Comparison of ENCODE assay signal across 6 cellular contexts in the genomic region with DNA sequence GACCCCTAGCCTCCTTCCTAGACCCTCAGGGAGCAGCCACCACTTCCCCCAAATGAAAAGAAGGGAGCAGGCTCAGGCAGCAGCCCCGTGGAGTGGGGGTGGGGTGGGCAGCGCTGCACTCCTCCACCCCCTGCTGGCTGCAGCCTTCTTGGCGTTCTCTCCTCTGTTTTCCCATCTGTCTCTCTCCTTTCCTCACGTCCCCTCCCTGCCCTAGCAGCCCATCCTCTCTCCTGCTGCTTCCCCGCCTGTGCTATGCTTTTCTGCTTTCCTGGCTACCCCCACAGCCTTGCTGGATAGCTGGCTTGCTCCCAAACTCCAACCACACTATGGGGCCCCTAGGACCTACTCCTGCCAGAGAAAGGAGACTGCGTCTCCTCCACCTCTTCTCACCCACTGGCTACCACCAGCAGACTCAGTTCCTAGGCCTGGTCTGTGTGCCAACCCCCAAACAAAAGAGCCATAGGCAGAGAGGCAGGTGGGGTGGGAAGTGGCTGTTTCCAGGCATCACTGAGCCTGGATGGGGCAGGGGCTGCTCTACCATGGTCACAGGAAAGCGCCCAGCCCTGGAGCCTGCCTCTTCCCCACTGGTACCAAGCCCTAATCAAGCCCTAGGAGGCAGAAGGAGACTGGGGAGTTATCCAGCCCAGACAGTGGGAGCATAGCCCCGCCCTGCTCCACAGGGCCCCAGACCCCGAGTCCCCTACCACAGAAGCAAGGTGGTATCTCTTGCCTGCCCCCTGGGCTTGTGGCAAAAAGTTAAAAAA. TPM values are rescaled to one million over a fixed set of nuclear protein-coding genes. Genes with fewer than 3 reads are reported as not detected.
DNase-seq lines count a peak whose midpoint lies in the region; ATAC-seq, FAIRE-seq and TF ChIP-seq lines count a peak whose summit lies in the region.

No MANE protein-coding gene starts in this region.

- H3K9ac ChIP-seq in HepG2 (ENCODE audit: insufficient read depth, low read depth, low read length), result no peak overlapping the region

- ATAC-seq in HepG2, result peak; percentile 65
- no peak for ATAC-seq in right lobe of liver
- ATAC-seq in HG02973 (IDR thresholded peaks at IDR 0.05; ENCODE audit: unreplicated experiment), result no peak

- peaks cover 41% of the 10 kb centered on the region for H3K4me1 ChIP-seq in HepG2 (ENCODE audit: insufficient read depth, low read length)
- peaks cover 0 to 18% (median 2%) of the 10 kb centered on the region in 4 donors for H3K4me1 ChIP-seq in right lobe of liver
- H3K4me1 ChIP-seq in uterus, result no peaks in the 10 kb centered on the region

- TF ChIP-seq CTCF in HepG2 (CRISPR knock-in tag; IDR thresholded peaks at IDR 0.05) (peak; percentile 58), right lobe of liver (IDR thresholded peaks at IDR 0.05) (peak in 2 of 4 donors; percentile 10), uterus (IDR thresholded peaks at IDR 0.05) (peak; percentile 13 to 30 (median 16))

- H3K27ac ChIP-seq in HepG2 (ENCODE audit: extremely low read length, insufficient read depth, low read length) (no peak overlapping the region), right lobe of liver (peak overlapping the region in 1 of 3 donors; percentile 60), uterus (no peak overlapping the region)

- peaks cover 0 to 29% of the 10 kb centered on the region in 2 experiments; a peak in 4 of 5 replicates for H3K27me3 ChIP-seq in HepG2 (ENCODE audit: control insufficient read depth in 1 of 2, insufficient read depth in 2 of 2, low read length in 2 of 2)
- H3K27me3 ChIP-seq in right lobe of liver, result no peaks in the 10 kb centered on the region
- H3K27me3 ChIP-seq in uterus, result no peaks in the 10 kb centered on the region

- in situ Hi-C loops in HepG2 (cut with HindIII; ENCODE audit: extremely low pct_ligation_motif_present, low pct_unique_long_range_greater_than_20kb), result no loop called here

- peak overlapping the region; percentile 29; the same call in 1 of the 2 replicates for H3K4me2 ChIP-seq in HepG2 (ENCODE audit: low read depth, low read length)

- FAIRE-seq in HepG2 (lab: Jason Lieb, UNC), result peak; percentile 4

- intact Hi-C loops in HepG2 (cut with micrococcal nuclease; ENCODE audit: unreplicated experiment), result no loop called here
- intact Hi-C loops in right lobe of liver (cut with DNase I), result no loop called here
- intact Hi-C loops in uterus (cut with DNase I; ENCODE audit: low total_unique reads), result no loop called here

- no peaks in the 10 kb centered on the region for H3K36me3 ChIP-seq in HepG2 (replicated peaks in 1 of 2; ENCODE audit: control insufficient read depth in 1 of 2, insufficient read depth in 2 of 2, low read length in 2 of 2)
- H3K36me3 ChIP-seq in right lobe of liver, result no peaks in the 10 kb centered on the region
- H3K36me3 ChIP-seq in uterus, result no peaks in the 10 kb centered on the region

- no peak for DNase-seq in HepG2 (ENCODE audit: low spot score)
- DNase-seq in right lobe of liver, result no peak
- DNase-seq in cerebellar nuclear complex (lab: John Stamatoyannopoulos, UW), result peak; percentile 66 to 85
- no peak for DNase-seq in uterus
- DNase-seq in NCI-H128 (lab: John Stamatoyannopoulos, UW; ENCODE audit: unreplicated experiment), result no peak

- H2AFZ ChIP-seq in HepG2 (ENCODE audit: low read length), result no peak overlapping the region

- H3K9me3 ChIP-seq in HepG2 (ENCODE audit: low read length) (no peaks in the 10 kb centered on the region), right lobe of liver (no peaks in the 10 kb centered on the region), uterus (no peaks in the 10 kb centered on the region)

- POLR2A ChIA-PET in HepG2 (lab: Yijun Ruan, JAX), result interaction anchor here (1.0 kb wide), 1 partner anchor 14 kb away, joined by 3 read pairs; the partner anchor contains the start of gene CCDC9B

- H3K79me2 ChIP-seq in HepG2 (ENCODE audit: insufficient read depth, low read length), result no peaks in the 10 kb centered on the region

- TF ChIP-seq EP300 in HepG2 (IDR thresholded peaks at IDR 0.05; ENCODE audit: low read depth in 2 of 2, low read length in 2 of 2) (no peak), HepG2 (CRISPR knock-in tag; IDR thresholded peaks at IDR 0.05; ENCODE audit: borderline replicate concordance) (no peak)

- no TSS peak for BruUV-seq in HepG2 (replicated peaks; lab: Mats Ljungman, UMichigan)

- H4K20me1 ChIP-seq in HepG2 (ENCODE audit: insufficient read depth, low read length), result no peaks in the 10 kb centered on the region

- no peak for TF ChIP-seq POLR2A in HepG2 (IDR thresholded peaks at IDR 0.05; ENCODE audit: insufficient read depth in 1 of 2, low read depth in 2 of 2, low read length in 2 of 2)
- TF ChIP-seq POLR2A in right lobe of liver (IDR thresholded peaks at IDR 0.05), result no peak
- TF ChIP-seq POLR2A in uterus (IDR thresholded peaks at IDR 0.05), result no peak

- CTCF ChIA-PET in HepG2 (lab: Yijun Ruan, JAX; ENCODE audit: low intra/inter-chr PET ratio, low total read pairs), result interaction anchor here (1.4 to 2.0 kb wide), 2 partner anchors 10 to 13 kb away, joined by 3 to 7 read pairs; partner anchors contain the start of gene CCDC9B

- 21% methylated on average over 8 of the region's 9 CpGs for WGBS in HepG2 (ENCODE audit: low lambda C conversion rate)
- 44% methylated on average over 6 of the region's 9 CpGs for WGBS in right lobe of liver (ENCODE audit: insufficient coverage, low coverage, low lambda C conversion rate, missing lambda C conversion rate)

- TF ChIP-seq RAD21 in HepG2 (CRISPR knock-in tag; IDR thresholded peaks at IDR 0.05), result 0 out of 2 replicates have a peak, but pooled peaks have one; percentile 31

- no peak overlapping the region for H3K4me3 ChIP-seq in HepG2 (replicated peaks in 1 of 3; ENCODE audit: insufficient read depth in 1 of 3, low read depth in 2 of 3, low read length in 3 of 3)
- no peak overlapping the region for H3K4me3 ChIP-seq in right lobe of liver
- H3K4me3 ChIP-seq in uterus, result no peak overlapping the region

RNA-seq across cellular contexts. Expression of gene DISP2, which starts 3.4 kb away (rescaled TPM):
- total RNA-seq in HepG2 (2016; rRNA removed; fragmentation: Illumina TruSeq; extraction: Trizol) (0.09 and 0.15 TPM in 2 replicates), right lobe of liver (under 1 TPM; 0.06 to 0.71 (median 0.16) TPM), uterus (under 1 TPM in 2 of 4 donors, not detected in 2; 0.14 to 0.85 TPM)
- 0.20 TPM in 1 of 2 replicates, not detected in the other for total RNA-seq in HepG2 (2016; cell fraction: cytosol; rRNA removed; fragmentation: Illumina TruSeq; extraction: Trizol; ENCODE audit: low read depth)
- total RNA-seq in HepG2 (2016; cell fraction: insoluble cytoplasmic fraction; rRNA removed; fragmentation: Illumina TruSeq; extraction: Trizol), result 0.01 and 0.15 TPM in 2 replicates
- total RNA-seq in HepG2 (2016; cell fraction: membrane; rRNA removed; fragmentation: Illumina TruSeq; extraction: Trizol), result 0.14 and 0.25 TPM in 2 replicates
- total RNA-seq in HepG2 (2016; cell fraction: nucleus; rRNA removed; fragmentation: Illumina TruSeq; extraction: Trizol), result 0.09 and 0.88 TPM in 2 replicates
- polyA plus RNA-seq in HepG2 (2011; rRNA removed), result 0.07 and 0.32 TPM in 2 replicates
- polyA plus RNA-seq in HepG2 (2011; cell fraction: cytosol; rRNA removed), result 0.03 and 0.05 TPM in 2 replicates
- 0.12 and 0.14 TPM in 2 replicates for polyA plus RNA-seq in HepG2 (2011; cell fraction: nucleus; rRNA removed)
- 0.03 and 0.12 TPM in 2 replicates for polyA plus RNA-seq in HepG2 (2012)
- polyA plus RNA-seq in HepG2 (2016; cell fraction: cytosol; fragmentation: Illumina TruSeq; extraction: Trizol; ENCODE audit: low read depth), result 0.01 and 0.08 TPM in 2 replicates
- polyA plus RNA-seq in HepG2 (2016; cell fraction: insoluble cytoplasmic fraction; fragmentation: Illumina TruSeq; extraction: Trizol; ENCODE audit: low read depth), result 0.03 and 0.20 TPM in 2 replicates
- 0.26 and 0.30 TPM in 2 replicates for polyA plus RNA-seq in HepG2 (2016; cell fraction: membrane; fragmentation: Illumina TruSeq; extraction: Trizol; ENCODE audit: low read depth)
- 1.5 and 2.3 TPM in 2 replicates for polyA plus RNA-seq in HepG2 (2016; cell fraction: nucleus; fragmentation: Illumina TruSeq; extraction: Trizol; ENCODE audit: insufficient read depth, low read depth)
- 0.40 and 1.0 TPM in 2 replicates for polyA minus RNA-seq in HepG2 (2011; rRNA and poly(A)+ RNA removed; ENCODE audit: low replicate concordance)
- 0.09 and 0.59 TPM in 2 replicates for polyA minus RNA-seq in HepG2 (2011; cell fraction: cytosol; rRNA and poly(A)+ RNA removed)
- polyA minus RNA-seq in HepG2 (2011; cell fraction: nucleus; rRNA and poly(A)+ RNA removed), result 0.37 and 0.64 TPM in 2 replicates

RNA-seq across cellular contexts. Expression of gene PHGR1, which starts 3.8 kb away (rescaled TPM):
- not detected in 2 replicates for total RNA-seq in HepG2 (2016; rRNA removed; fragmentation: Illumina TruSeq; extraction: Trizol)
- total RNA-seq in HepG2 (2016; cell fraction: cytosol; rRNA removed; fragmentation: Illumina TruSeq; extraction: Trizol; ENCODE audit: low read depth), result not detected in 2 replicates
- total RNA-seq in HepG2 (2016; cell fraction: insoluble cytoplasmic fraction; rRNA removed; fragmentation: Illumina TruSeq; extraction: Trizol), result not detected in 2 replicates
- not detected in 2 replicates for total RNA-seq in HepG2 (2016; cell fraction: membrane; rRNA removed; fragmentation: Illumina TruSeq; extraction: Trizol)
- total RNA-seq in HepG2 (2016; cell fraction: nucleus; rRNA removed; fragmentation: Illumina TruSeq; extraction: Trizol), result not detected in 2 replicates
- not detected in 2 replicates for polyA plus RNA-seq in HepG2 (2011; rRNA removed)
- not detected in 2 replicates for polyA plus RNA-seq in HepG2 (2011; cell fraction: cytosol; rRNA removed)
- not detected in 2 replicates for polyA plus RNA-seq in HepG2 (2011; cell fraction: nucleus; rRNA removed)
- polyA plus RNA-seq in HepG2 (2012), result not detected in 2 replicates
- not detected in 2 replicates for polyA plus RNA-seq in HepG2 (2016; cell fraction: cytosol; fragmentation: Illumina TruSeq; extraction: Trizol; ENCODE audit: low read depth)
- not detected in 2 replicates for polyA plus RNA-seq in HepG2 (2016; cell fraction: insoluble cytoplasmic fraction; fragmentation: Illumina TruSeq; extraction: Trizol; ENCODE audit: low read depth)
- not detected in 2 replicates for polyA plus RNA-seq in HepG2 (2016; cell fraction: membrane; fragmentation: Illumina TruSeq; extraction: Trizol; ENCODE audit: low read depth)
- not detected in 2 replicates for polyA plus RNA-seq in HepG2 (2016; cell fraction: nucleus; fragmentation: Illumina TruSeq; extraction: Trizol; ENCODE audit: insufficient read depth, low read depth)
- polyA minus RNA-seq in HepG2 (2011; rRNA and poly(A)+ RNA removed; ENCODE audit: low replicate concordance), result not detected in 2 replicates
- polyA minus RNA-seq in HepG2 (2011; cell fraction: cytosol; rRNA and poly(A)+ RNA removed), result not detected in 2 replicates
- not detected in 2 replicates for polyA minus RNA-seq in HepG2 (2011; cell fraction: nucleus; rRNA and poly(A)+ RNA removed)
- total RNA-seq in right lobe of liver, result not detected
- total RNA-seq in uterus, result 1 to 10 TPM in 1 of 4 donors, not detected in 3; 1.8 TPM

RNA-seq across cellular contexts. Expression of gene CCDC9B, which starts 13.9 kb away (rescaled TPM):
- total RNA-seq in HepG2 (2016; rRNA removed; fragmentation: Illumina TruSeq; extraction: Trizol) (1.0 and 1.6 TPM in 2 replicates), right lobe of liver (10 to 100 TPM in 1 of 6 experiments, 1 to 10 TPM in 5; 4.2 to 11.9 (median 4.7) TPM), uterus (10 to 100 TPM in 1 of 4 donors, 1 to 10 TPM in 3; 2.4 to 43.8 (median 6.6) TPM)
- total RNA-seq in HepG2 (2016; cell fraction: cytosol; rRNA removed; fragmentation: Illumina TruSeq; extraction: Trizol; ENCODE audit: low read depth), result 0.20 and 0.71 TPM in 2 replicates
- 0.89 and 1.7 TPM in 2 replicates for total RNA-seq in HepG2 (2016; cell fraction: insoluble cytoplasmic fraction; rRNA removed; fragmentation: Illumina TruSeq; extraction: Trizol)
- 0.74 and 0.79 TPM in 2 replicates for total RNA-seq in HepG2 (2016; cell fraction: membrane; rRNA removed; fragmentation: Illumina TruSeq; extraction: Trizol)
- 5.4 and 6.0 TPM in 2 replicates for total RNA-seq in HepG2 (2016; cell fraction: nucleus; rRNA removed; fragmentation: Illumina TruSeq; extraction: Trizol)
- 0.98 and 1.3 TPM in 2 replicates for polyA plus RNA-seq in HepG2 (2011; rRNA removed)
- polyA plus RNA-seq in HepG2 (2011; cell fraction: cytosol; rRNA removed), result 0.34 and 0.46 TPM in 2 replicates
- polyA plus RNA-seq in HepG2 (2011; cell fraction: nucleus; rRNA removed), result 16.0 and 21.0 TPM in 2 replicates
- polyA plus RNA-seq in HepG2 (2012), result 1.9 and 2.3 TPM in 2 replicates
- polyA plus RNA-seq in HepG2 (2016; cell fraction: cytosol; fragmentation: Illumina TruSeq; extraction: Trizol; ENCODE audit: low read depth), result 0.20 and 0.31 TPM in 2 replicates
- polyA plus RNA-seq in HepG2 (2016; cell fraction: insoluble cytoplasmic fraction; fragmentation: Illumina TruSeq; extraction: Trizol; ENCODE audit: low read depth), result 0.72 and 1.5 TPM in 2 replicates
- polyA plus RNA-seq in HepG2 (2016; cell fraction: membrane; fragmentation: Illumina TruSeq; extraction: Trizol; ENCODE audit: low read depth), result 0.16 and 0.26 TPM in 2 replicates
- polyA plus RNA-seq in HepG2 (2016; cell fraction: nucleus; fragmentation: Illumina TruSeq; extraction: Trizol; ENCODE audit: insufficient read depth, low read depth), result 10.8 and 14.7 TPM in 2 replicates
- polyA minus RNA-seq in HepG2 (2011; rRNA and poly(A)+ RNA removed; ENCODE audit: low replicate concordance), result 3.8 and 11.1 TPM in 2 replicates
- polyA minus RNA-seq in HepG2 (2011; cell fraction: cytosol; rRNA and poly(A)+ RNA removed), result 0.69 and 2.3 TPM in 2 replicates
- 16.1 and 20.5 TPM in 2 replicates for polyA minus RNA-seq in HepG2 (2011; cell fraction: nucleus; rRNA and poly(A)+ RNA removed)

RNA-seq across cellular contexts. Expression of gene KNSTRN, which starts 27.9 kb away (rescaled TPM):
- total RNA-seq in HepG2 (2016; rRNA removed; fragmentation: Illumina TruSeq; extraction: Trizol) (62.3 and 82.1 TPM in 2 replicates), right lobe of liver (10 to 100 TPM in 4 of 6 experiments, 1 to 10 TPM in 2; 5.4 to 17.2 (median 11.2) TPM), uterus (10 to 100 TPM in 2 of 4 donors, 1 to 10 TPM in 2; 2.1 to 23.5 (median 9.7) TPM)
- total RNA-seq in HepG2 (2016; cell fraction: cytosol; rRNA removed; fragmentation: Illumina TruSeq; extraction: Trizol; ENCODE audit: low read depth), result 28.6 and 31.3 TPM in 2 replicates
- 60.3 and 80.7 TPM in 2 replicates for total RNA-seq in HepG2 (2016; cell fraction: insoluble cytoplasmic fraction; rRNA removed; fragmentation: Illumina TruSeq; extraction: Trizol)
- total RNA-seq in HepG2 (2016; cell fraction: membrane; rRNA removed; fragmentation: Illumina TruSeq; extraction: Trizol), result 43.2 and 48.2 TPM in 2 replicates
- total RNA-seq in HepG2 (2016; cell fraction: nucleus; rRNA removed; fragmentation: Illumina TruSeq; extraction: Trizol), result 31.0 and 33.7 TPM in 2 replicates
- 12.9 and 20.3 TPM in 2 replicates for polyA plus RNA-seq in HepG2 (2011; rRNA removed)
- polyA plus RNA-seq in HepG2 (2011; cell fraction: cytosol; rRNA removed), result 11.9 and 12.5 TPM in 2 replicates
- 10.3 and 10.6 TPM in 2 replicates for polyA plus RNA-seq in HepG2 (2011; cell fraction: nucleus; rRNA removed)
- polyA plus RNA-seq in HepG2 (2012), result 13.8 and 21.5 TPM in 2 replicates
- polyA plus RNA-seq in HepG2 (2016; cell fraction: cytosol; fragmentation: Illumina TruSeq; extraction: Trizol; ENCODE audit: low read depth), result 15.1 and 18.4 TPM in 2 replicates
- 70.7 and 72.8 TPM in 2 replicates for polyA plus RNA-seq in HepG2 (2016; cell fraction: insoluble cytoplasmic fraction; fragmentation: Illumina TruSeq; extraction: Trizol; ENCODE audit: low read depth)
- 25.7 and 26.6 TPM in 2 replicates for polyA plus RNA-seq in HepG2 (2016; cell fraction: membrane; fragmentation: Illumina TruSeq; extraction: Trizol; ENCODE audit: low read depth)
- 48.7 and 55.8 TPM in 2 replicates for polyA plus RNA-seq in HepG2 (2016; cell fraction: nucleus; fragmentation: Illumina TruSeq; extraction: Trizol; ENCODE audit: insufficient read depth, low read depth)
- polyA minus RNA-seq in HepG2 (2011; rRNA and poly(A)+ RNA removed; ENCODE audit: low replicate concordance), result 9.8 and 86.6 TPM in 2 replicates
- 9.2 and 11.1 TPM in 2 replicates for polyA minus RNA-seq in HepG2 (2011; cell fraction: cytosol; rRNA and poly(A)+ RNA removed)
- polyA minus RNA-seq in HepG2 (2011; cell fraction: nucleus; rRNA and poly(A)+ RNA removed), result 17.2 and 23.4 TPM in 2 replicates

RNA-seq across cellular contexts. Expression of gene INAFM2, which starts 31.1 kb away (rescaled TPM):
- total RNA-seq in HepG2 (2016; rRNA removed; fragmentation: Illumina TruSeq; extraction: Trizol), result 6.5 and 8.1 TPM in 2 replicates
- total RNA-seq in HepG2 (2016; cell fraction: cytosol; rRNA removed; fragmentation: Illumina TruSeq; extraction: Trizol; ENCODE audit: low read depth), result 2.3 and 2.5 TPM in 2 replicates
- 6.7 and 7.0 TPM in 2 replicates for total RNA-seq in HepG2 (2016; cell fraction: insoluble cytoplasmic fraction; rRNA removed; fragmentation: Illumina TruSeq; extraction: Trizol)
- total RNA-seq in HepG2 (2016; cell fraction: membrane; rRNA removed; fragmentation: Illumina TruSeq; extraction: Trizol), result 8.8 and 9.5 TPM in 2 replicates
- 5.3 and 7.0 TPM in 2 replicates for total RNA-seq in HepG2 (2016; cell fraction: nucleus; rRNA removed; fragmentation: Illumina TruSeq; extraction: Trizol)
- polyA plus RNA-seq in HepG2 (2011; rRNA removed), result 5.4 and 5.5 TPM in 2 replicates
- polyA plus RNA-seq in HepG2 (2011; cell fraction: cytosol; rRNA removed), result 2.7 and 3.4 TPM in 2 replicates
- polyA plus RNA-seq in HepG2 (2011; cell fraction: nucleus; rRNA removed), result 2.2 and 2.7 TPM in 2 replicates
- 4.1 and 4.6 TPM in 2 replicates for polyA plus RNA-seq in HepG2 (2012)
- polyA plus RNA-seq in HepG2 (2016; cell fraction: cytosol; fragmentation: Illumina TruSeq; extraction: Trizol; ENCODE audit: low read depth), result 1.7 and 3.1 TPM in 2 replicates
- polyA plus RNA-seq in HepG2 (2016; cell fraction: insoluble cytoplasmic fraction; fragmentation: Illumina TruSeq; extraction: Trizol; ENCODE audit: low read depth), result 6.6 and 7.4 TPM in 2 replicates
- 5.0 and 6.1 TPM in 2 replicates for polyA plus RNA-seq in HepG2 (2016; cell fraction: membrane; fragmentation: Illumina TruSeq; extraction: Trizol; ENCODE audit: low read depth)
- 5.7 and 8.4 TPM in 2 replicates for polyA plus RNA-seq in HepG2 (2016; cell fraction: nucleus; fragmentation: Illumina TruSeq; extraction: Trizol; ENCODE audit: insufficient read depth, low read depth)
- 3.4 and 5.5 TPM in 2 replicates for polyA minus RNA-seq in HepG2 (2011; rRNA and poly(A)+ RNA removed; ENCODE audit: low replicate concordance)
- 4.6 and 5.2 TPM in 2 replicates for polyA minus RNA-seq in HepG2 (2011; cell fraction: cytosol; rRNA and poly(A)+ RNA removed)
- 2.2 and 4.2 TPM in 2 replicates for polyA minus RNA-seq in HepG2 (2011; cell fraction: nucleus; rRNA and poly(A)+ RNA removed)
- total RNA-seq in right lobe of liver, result 1 to 10 TPM; 4.6 to 8.7 (median 5.8) TPM
- 10 to 100 TPM in 2 of 4 donors, 1 to 10 TPM in 2; 3.2 to 68.1 (median 8.9) TPM for total RNA-seq in uterus

Comparison
In these comparisons a context has a peak if more than half of its experiments do, and no peak if none do; other contexts are left out.
1. DNase-seq: peak in cerebellar nuclear complex (2 of 2); none in HepG2 (single experiment), right lobe of liver (0 of 3), uterus (0 of 2) and NCI-H128 (single experiment).